Comparison of ENCODE assay signal across 8 cellular contexts in genomic region chr5:16616536-16617271, GRCh38. TPM values are rescaled to one million over a fixed set of nuclear protein-coding genes. Genes with fewer than 3 reads are reported as not detected.
A peak's percentile ranks its signal among the peaks of the same experiment; 100 is the strongest.
DNase-seq lines count a peak whose midpoint lies in the region; ATAC-seq lines count a peak whose summit lies in the region.

Gene RETREG1, minus strand, starts transcription at chr5:16616997. Its CDS starts 26 bp downstream, at chr5:16616971.

- 0 to 1% methylated on average over 53 to 86 of the region's 86 CpGs for WGBS in esophagus, 2 donors

- no peaks in the 10 kb centered on the region for H3K9me3 Mint-ChIP-seq in naive B cell
- no peaks in the 10 kb centered on the region for H3K9me3 Mint-ChIP-seq in stimulated activated effector memory CD8-positive, alpha-beta T cell treated with anti-CD3 and anti-CD28 coated beads, Interleukin-12 subunit alpha, Interleukin-12 subunit beta, amount 100 ng/mL, for 72 hours

- H3K27me3 Mint-ChIP-seq in naive B cell = no peaks in the 10 kb centered on the region

- ATAC-seq in HG02852 (IDR thresholded peaks at IDR 0.05; ENCODE audit: unreplicated experiment) (peak; percentile 72), naive B cell (ENCODE audit: low read depth in 2 of 2) (peak; percentile 79 to 82)
- ATAC-seq in stimulated activated effector memory CD8-positive, alpha-beta T cell treated with anti-CD3 and anti-CD28 coated beads, Interleukin-12 subunit alpha, Interleukin-12 subunit beta, amount 100 ng/mL, for 72 hours = peak; percentile 91

- H3K9me3 ChIP-seq in esophagus (ENCODE audit: control insufficient read depth in 2 of 2, insufficient read depth in 1 of 2, low read depth in 1 of 2, low read length in 1 of 2) = no peaks in the 10 kb centered on the region

- peak within 1 kb of the TSS; percentile 64 to 69 for H3K4me3 ChIP-seq in esophagus (ENCODE audit: low read depth in 1 of 2, low read length in 2 of 2)

- H3K27ac ChIP-seq in esophagus (ENCODE audit: low read depth in 2 of 2, low read length in 1 of 2) = peak within 1 kb of the TSS; percentile 36 to 47

- peak; percentile 28 for DNase-seq in DMS79 treated with DMSO at 0.1 percent for 48 hours (lab: John Stamatoyannopoulos, UW)
- DNase-seq in DMS79 (lab: John Stamatoyannopoulos, UW) = no peak
- peak; percentile 55 for DNase-seq in NCI-H345 treated with DMSO at 0.1 percent for 48 hours (lab: John Stamatoyannopoulos, UW; ENCODE audit: unreplicated experiment)
- DNase-seq in activated T-cell treated with anti-CD3 and anti-CD28 coated beads for 24 hours (ENCODE audit: low read depth) = peak; percentile 74
- peak; percentile 76 for DNase-seq in naive B cell
- DNase-seq in stimulated activated effector memory CD8-positive, alpha-beta T cell treated with anti-CD3 and anti-CD28 coated beads, Interleukin-12 subunit alpha, Interleukin-12 subunit beta, amount 100 ng/mL, for 72 hours (ENCODE audit: low spot score in 2 of 2) = peak; percentile 63 to 81

- H3K36me3 ChIP-seq in esophagus (ENCODE audit: control insufficient read depth in 2 of 2, insufficient read depth in 2 of 2, low read length in 1 of 2) = no peaks in the 10 kb centered on the region

- no peaks in the 10 kb centered on the region for H3K36me3 Mint-ChIP-seq in naive B cell
- no peaks in the 10 kb centered on the region for H3K36me3 Mint-ChIP-seq in stimulated activated effector memory CD8-positive, alpha-beta T cell treated with anti-CD3 and anti-CD28 coated beads, Interleukin-12 subunit alpha, Interleukin-12 subunit beta, amount 100 ng/mL, for 72 hours

- H3K4me1 Mint-ChIP-seq in naive B cell = peaks cover 12 to 19% (median 18%) of the 10 kb centered on the region in 3 donors
- H3K4me1 Mint-ChIP-seq in stimulated activated effector memory CD8-positive, alpha-beta T cell treated with anti-CD3 and anti-CD28 coated beads, Interleukin-12 subunit alpha, Interleukin-12 subunit beta, amount 100 ng/mL, for 72 hours = peaks cover 10% of the 10 kb centered on the region

- H3K4me1 ChIP-seq in esophagus (ENCODE audit: control insufficient read depth in 2 of 2, insufficient read depth in 2 of 2, low read length in 1 of 2) = peaks cover 5 to 7% of the 10 kb centered on the region in 2 donors

- peak within 1 kb of the TSS in 5 of 8 donors; percentile 91 to 95 (median 94) for H3K4me3 Mint-ChIP-seq in naive B cell
- H3K4me3 Mint-ChIP-seq in stimulated activated effector memory CD8-positive, alpha-beta T cell treated with anti-CD3 and anti-CD28 coated beads, Interleukin-12 subunit alpha, Interleukin-12 subunit beta, amount 100 ng/mL, for 72 hours = no peak within 1 kb of the TSS

- H3K27ac Mint-ChIP-seq in naive B cell = peak within 1 kb of the TSS in 5 of 6 donors; percentile 58 to 97 (median 81)
- H3K27ac Mint-ChIP-seq in stimulated activated effector memory CD8-positive, alpha-beta T cell treated with anti-CD3 and anti-CD28 coated beads, Interleukin-12 subunit alpha, Interleukin-12 subunit beta, amount 100 ng/mL, for 72 hours = no peak within 1 kb of the TSS

- no peaks in the 10 kb centered on the region for H3K27me3 ChIP-seq in esophagus (ENCODE audit: control insufficient read depth in 1 of 2, insufficient read depth in 2 of 2, low read length in 2 of 2)

RNA-seq across cellular contexts. Expression of gene RETREG1, which starts in this region (rescaled TPM):
- polyA plus RNA-seq in esophagus (1 to 10 TPM; 1.0 TPM), naive B cell (ENCODE audit: low read depth in 6 of 6) (10 to 100 TPM in 5 of 6 donors, 1 to 10 TPM in 1; 7.0 to 55.3 (median 19.6) TPM)
